14 cellular contexts compared by ENCODE assay signal in genomic region chr2:8985561-8986326, GRCh38. TPM values are rescaled to one million over a fixed set of nuclear protein-coding genes. Genes with fewer than 3 reads are reported as not detected.
DNase-seq lines count a peak whose midpoint lies in the region; ATAC-seq, FAIRE-seq and TF ChIP-seq lines count a peak whose summit lies in the region.
"Had no signal": no experiment of that assay in that cellular context is flagged by ENCODE, and none has a peak within 500 bp of the region (broad histone marks: within the 10 kb centered on the region; RNA-seq: fewer than 3 reads in every experiment).

No MANE protein-coding gene starts in this region.

- 0 out of 2 replicates have a peak, but pooled peaks cover 2% of the 10 kb centered on the region for H3K36me3 ChIP-seq in RWPE2 (ENCODE audit: low read depth)
- H3K36me3 ChIP-seq in psoas muscle (ENCODE audit: insufficient read depth in 1 of 2, low read depth in 1 of 2), result no peaks in the 10 kb centered on the region
- H3K36me3 ChIP-seq: left ventricle myocardium inferior, MG63, neural progenitor cell, WERI-Rb-1 had no signal

- H3K9me3 ChIP-seq in RWPE2 (ENCODE audit: severe bottlenecking) (no peaks in the 10 kb centered on the region), psoas muscle (no peaks in the 10 kb centered on the region)
- H3K9me3 ChIP-seq: left ventricle myocardium inferior, MG63 had no signal

- H3K27me3 ChIP-seq in RWPE2 (ENCODE audit: insufficient read depth, poor library complexity, severe bottlenecking) (no peaks in the 10 kb centered on the region), psoas muscle (ENCODE audit: insufficient read depth in 3 of 3, low read length in 2 of 3) (no peaks in the 10 kb centered on the region)
- H3K27me3 ChIP-seq: MG63, neural progenitor cell had no signal

- intact Hi-C loops in psoas muscle (cut with DNase I), result no loop called here

- H3K4me3 ChIP-seq in RWPE2 (ENCODE audit: severe bottlenecking), result no peak overlapping the region
- no peak overlapping the region for H3K4me3 ChIP-seq in fibroblast of villous mesenchyme (ENCODE audit: low read depth, low read length)
- no peak overlapping the region for H3K4me3 ChIP-seq in psoas muscle
- H3K4me3 ChIP-seq: left ventricle myocardium inferior, MG63, neural progenitor cell, skin epidermis had no signal

- TF ChIP-seq CTCF in RWPE2 (IDR thresholded peaks at IDR 0.05; ENCODE audit: poor library complexity, severe bottlenecking), result no peak
- TF ChIP-seq CTCF in fibroblast of villous mesenchyme (IDR thresholded peaks at IDR 0.05; ENCODE audit: insufficient read depth, low read depth, low read length), result no peak
- TF ChIP-seq CTCF in psoas muscle (IDR thresholded peaks at IDR 0.05), result no peak

- peak overlapping the region; percentile 37 for H3K27ac ChIP-seq in RWPE2 (ENCODE audit: poor library complexity, severe bottlenecking)
- H3K27ac ChIP-seq in psoas muscle, result no peak overlapping the region
- H3K27ac ChIP-seq: left ventricle myocardium inferior, skin epidermis, WERI-Rb-1 had no signal

- no peak for TF ChIP-seq POLR2A in H54 (IDR thresholded peaks at IDR 0.05; ENCODE audit: low read depth, low read length)

- no peak for DNase-seq in H54 (ENCODE audit: insufficient read length, low spot score)
- DNase-seq in RWPE2 (ENCODE audit: low spot score), result no peak
- peak; percentile 9 for DNase-seq in fibroblast of villous mesenchyme (ENCODE audit: low read depth)
- peak; percentile 23 for DNase-seq in urothelium cell line (ENCODE audit: low spot score)
- DNase-seq in psoas muscle, result no peak
- DNase-seq in HTR-8/SVneo (ENCODE audit: insufficient read length, low spot score), result no peak
- DNase-seq in COLO668 (lab: John Stamatoyannopoulos, UW; ENCODE audit: unreplicated experiment), result no peak
- DNase-seq: activated naive CD4-positive, alpha-beta T cell treated with Interleukin-2 at 50 U/mL for 16 hours; left ventricle myocardium inferior; MG63 had no signal

- ATAC-seq in RWPE2 (ENCODE audit: low read depth) (no peak; the same call in 2 of the 3 replicates), psoas muscle (no peak)

- H3K4me1 ChIP-seq in RWPE2 (ENCODE audit: insufficient read depth, poor library complexity, severe bottlenecking) (peaks cover 23% of the 10 kb centered on the region), psoas muscle (no peaks in the 10 kb centered on the region)
- H3K4me1 ChIP-seq: left ventricle myocardium inferior had no signal

- 90 to 96% (median 91%) methylated on average over 4 of the region's 4 CpGs for WGBS in psoas muscle, 3 donors

- FAIRE-seq in H54 (lab: Jason Lieb, UNC) (peak; percentile 74), urothelium cell line (lab: Jason Lieb, UNC) (no peak), HTR-8/SVneo (lab: Jason Lieb, UNC) (no peak)
- FAIRE-seq: D721Med had no signal

RNA-seq across cellular contexts. Expression of gene MBOAT2, which starts 17.7 kb away (rescaled TPM):
- 33.5 and 72.5 TPM in 2 replicates for total RNA-seq in fibroblast of villous mesenchyme
- 1 to 10 TPM in 3 of 4 donors, under 1 TPM in 1; 0.76 to 3.5 (median 2.3) TPM for total RNA-seq in psoas muscle
- polyA plus RNA-seq in psoas muscle, result under 1 TPM; 0.11 to 0.83 (median 0.31) TPM

Comparison
In these comparisons a context has a peak if more than half of its experiments do, and no peak if none do; other contexts are left out.
1. DNase-seq: peak in fibroblast of villous mesenchyme (single experiment) and urothelium cell line (single experiment); none in H54 (single experiment), RWPE2 (single experiment), psoas muscle (0 of 2), HTR-8/SVneo (single experiment) and COLO668 (single experiment).